Comparison of ENCODE assay signal across 8 cellular contexts in the genomic region with DNA sequence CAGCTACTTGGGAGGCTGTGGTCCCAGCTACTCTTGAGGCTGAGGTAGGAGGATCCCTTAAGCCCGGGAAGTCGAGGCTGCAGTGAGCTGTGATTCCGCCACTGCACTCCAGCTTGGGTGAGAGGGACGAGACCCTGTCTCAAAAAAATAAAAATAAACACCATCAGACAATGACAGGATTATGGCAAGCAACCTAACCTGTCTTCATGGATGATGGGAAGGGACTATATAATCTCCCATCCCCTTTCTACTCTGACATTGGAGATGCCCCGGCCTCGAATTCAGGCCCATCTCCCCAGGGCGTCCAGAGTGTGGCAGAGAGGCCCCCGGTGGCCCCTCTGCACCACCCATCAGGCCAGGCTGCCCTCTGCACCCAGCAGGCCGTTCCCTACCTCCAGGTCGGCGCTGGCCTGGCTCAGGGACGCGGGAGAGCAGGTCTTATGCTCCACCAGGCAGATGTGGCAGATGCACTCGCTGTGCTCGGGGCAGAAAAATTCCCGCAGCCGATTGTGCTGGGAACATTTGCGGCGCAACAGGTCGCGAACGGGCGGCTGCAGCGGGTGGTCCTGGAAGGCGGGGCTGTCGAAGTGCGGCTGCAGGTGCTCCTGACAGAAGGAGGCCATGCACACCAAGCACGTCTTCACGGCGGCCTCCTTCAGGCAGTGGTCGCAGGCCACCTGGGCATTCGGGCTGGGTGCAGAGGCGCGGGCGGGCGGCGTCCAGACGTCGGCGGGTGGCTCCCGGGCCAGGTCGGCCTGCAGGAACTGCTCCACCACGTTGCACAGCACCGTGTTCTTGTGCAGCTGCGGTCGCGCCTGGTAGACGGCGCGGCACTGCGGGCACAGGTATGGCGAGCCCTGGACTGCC. TPM values are rescaled to one million over a fixed set of nuclear protein-coding genes. Genes with fewer than 3 reads are reported as not detected.
DNase-seq lines count a peak whose midpoint lies in the region; ATAC-seq and TF ChIP-seq lines count a peak whose summit lies in the region.

No MANE protein-coding gene starts in this region.

- H3K27me3 Mint-ChIP-seq in T-cell (no peaks in the 10 kb centered on the region), nephron (ENCODE audit: low read depth) (peaks cover 4% of the 10 kb centered on the region)

- H3K4me3 ChIP-seq in esophagus muscularis mucosa = peak overlapping the region; percentile 74 to 97 (median 82)

- H3K36me3 ChIP-seq in esophagus muscularis mucosa = peaks cover 0 to 9% (median 5%) of the 10 kb centered on the region in 4 donors

- no peak for TF ChIP-seq POLR2A in esophagus muscularis mucosa (IDR thresholded peaks at IDR 0.05; ENCODE audit: low read depth)

- no peaks in the 10 kb centered on the region for H3K9me3 ChIP-seq in esophagus muscularis mucosa

- 33% methylated on average over 8 of the region's 52 CpGs for WGBS in esophagus muscularis mucosa

- intact Hi-C loops in esophagus muscularis mucosa (cut with DNase I) = loop anchor here (5.0 kb wide), 1 partner anchor 76 kb away; no protein-coding TSS in a partner anchor

- H3K27ac Mint-ChIP-seq in T-cell (peak overlapping the region; percentile 90 to 96), nephron (peak overlapping the region in 1 of 3 experiments; percentile 48)

- H3K4me1 ChIP-seq in esophagus muscularis mucosa = peaks cover 52 to 71% (median 63%) of the 10 kb centered on the region in 4 donors

- CTCF ChIA-PET in T-cell (lab: Charles Lee) = interaction anchor here in 1 of 2 donors (0.6 to 1.2 kb wide), 4 partner anchors 26 to 94 kb away, joined by 4 to 8 read pairs (median 4); partner anchors contain the start of gene COIL

- peak overlapping the region; percentile 86 to 95 (median 94) for H3K4me3 Mint-ChIP-seq in T-cell
- H3K4me3 Mint-ChIP-seq in nephron = peak overlapping the region; percentile 90 to 98 (median 92)

- ATAC-seq in GM19455 (IDR thresholded peaks at IDR 0.05; ENCODE audit: unreplicated experiment) (peak; percentile 45), HG03457 (IDR thresholded peaks at IDR 0.05; ENCODE audit: unreplicated experiment) (peak; percentile 19), T-cell (replicated peaks in 1 of 4) (peak; percentile 70 to 76 (median 72))

- peaks cover 0 to 11% (median 0%) of the 10 kb centered on the region in 3 donors for H3K9me3 Mint-ChIP-seq in T-cell
- peaks cover 7% of the 10 kb centered on the region for H3K9me3 Mint-ChIP-seq in nephron

- no peaks in the 10 kb centered on the region for H3K27me3 ChIP-seq in esophagus muscularis mucosa

- TF ChIP-seq CTCF in esophagus muscularis mucosa (IDR thresholded peaks at IDR 0.05) (no peak), nephron (IDR thresholded peaks at IDR 0.05; ENCODE audit: unreplicated experiment in 3 of 3) (no peak)

- no peak for TF ChIP-seq EP300 in esophagus muscularis mucosa (IDR thresholded peaks at IDR 0.05)

- POLR2A ChIA-PET in T-cell (lab: Charles Lee) = interaction anchor here (0.6 to 0.8 kb wide), 4 partner anchors 12 to 81 kb away, joined by 3 to 5 read pairs (median 4); no protein-coding TSS in a partner anchor

- H3K36me3 Mint-ChIP-seq in T-cell = peaks cover 12% of the 10 kb centered on the region
- peaks cover 6% of the 10 kb centered on the region for H3K36me3 Mint-ChIP-seq in nephron (ENCODE audit: low read depth)

- DNase-seq in DMS53 treated with DMSO at 0.1 percent for 48 hours (lab: John Stamatoyannopoulos, UW; ENCODE audit: unreplicated experiment) (peak; percentile 20), T-cell (peak in 1 of 34 experiments; percentile 4), esophagus muscularis mucosa (ENCODE audit: extremely low spot score) (no peak), NCI-H1694 treated with DMSO at 0.1 percent for 48 hours (lab: John Stamatoyannopoulos, UW) (no peak), SW 1271 (lab: John Stamatoyannopoulos, UW) (no peak)

- peak overlapping the region; percentile 83 to 93 (median 88) for H3K27ac ChIP-seq in esophagus muscularis mucosa (replicated peaks in 1 of 4)

- H3K4me1 Mint-ChIP-seq in T-cell (peaks cover 53 to 61% (median 55%) of the 10 kb centered on the region in 3 donors), nephron (peaks cover 4% of the 10 kb centered on the region)

RNA-seq across cellular contexts. Expression of gene TRIM25, which starts 0.6 kb away (rescaled TPM):
- total RNA-seq in T-cell (10 to 100 TPM; 41.4 to 59.7 (median 56.1) TPM), esophagus muscularis mucosa (10 to 100 TPM; 13.9 to 19.9 (median 16.6) TPM)

RNA-seq across cellular contexts. Expression of gene COIL, which starts 47.6 kb away (rescaled TPM):
- total RNA-seq in T-cell = 10 to 100 TPM; 14.7 to 19.2 (median 15.7) TPM
- total RNA-seq in esophagus muscularis mucosa = 10 to 100 TPM in 3 of 4 donors, 1 to 10 TPM in 1; 9.9 to 13.3 (median 11.4) TPM

Comparison
In these comparisons a context has a peak if more than half of its experiments do, and no peak if none do; other contexts are left out.
1. ATAC-seq: peak in every context shown above with its lines; median percentile 72 in T-cell; 45 in GM19455; 19 in HG03457.